Comparison of ENCODE assay signal across 26 cellular contexts in the genomic region with DNA sequence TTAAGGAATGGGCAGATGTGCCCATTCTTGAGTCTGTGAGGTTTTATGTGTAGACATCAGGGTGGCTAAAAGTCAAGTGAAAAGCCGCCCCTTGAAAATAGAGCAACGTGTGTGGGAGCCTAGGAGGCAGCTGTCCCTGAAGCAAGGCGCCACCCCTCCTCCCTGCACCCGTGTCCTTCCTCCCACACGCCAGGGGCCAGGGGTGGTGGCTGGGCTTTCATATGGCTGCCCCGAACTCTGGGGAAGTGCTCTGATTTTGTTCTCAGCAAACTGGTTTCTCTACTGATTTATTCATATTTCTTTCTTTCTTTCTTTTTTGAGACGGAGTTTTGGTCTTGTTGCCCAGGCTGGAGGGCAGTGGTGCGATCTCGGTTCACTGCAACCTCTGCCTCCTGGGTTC. TPM values are rescaled to one million over a fixed set of nuclear protein-coding genes. Genes with fewer than 3 reads are reported as not detected.
DNase-seq lines count a peak whose midpoint lies in the region; ATAC-seq, FAIRE-seq and TF ChIP-seq lines count a peak whose summit lies in the region.
"Had no signal": no experiment of that assay in that cellular context is flagged by ENCODE, and none has a peak within 500 bp of the region (broad histone marks: within the 10 kb centered on the region; RNA-seq: fewer than 3 reads in every experiment).

No MANE protein-coding gene starts in this region.

- H3K4me1 ChIP-seq in RWPE2 (ENCODE audit: insufficient read depth, poor library complexity, severe bottlenecking) (peaks cover 44% of the 10 kb centered on the region), keratinocyte (ENCODE audit: control insufficient read depth, extremely low read depth, insufficient read depth, low read length) (peaks cover 19% of the 10 kb centered on the region), smooth muscle cell (ENCODE audit: low read depth) (peaks cover 22% of the 10 kb centered on the region)

- ATAC-seq in RWPE2 (ENCODE audit: low read depth) (no peak), GM21423 (IDR thresholded peaks at IDR 0.05; ENCODE audit: unreplicated experiment) (no peak)
- ATAC-seq: activated T-cell treated with anti-CD3 and anti-CD28 coated beads, Interleukin-2, amount 50 U/mL, for 72 hours had no signal

- H3K4me3 ChIP-seq in RWPE2 (ENCODE audit: severe bottlenecking), result no peak overlapping the region
- no peak overlapping the region for H3K4me3 ChIP-seq in keratinocyte (ENCODE audit: control insufficient read depth in 2 of 3, extremely low read depth in 1 of 3, insufficient read depth in 2 of 3, low read depth in 1 of 3, low read length in 3 of 3)
- no peak overlapping the region for H3K4me3 ChIP-seq in smooth muscle cell

- peaks cover 11% of the 10 kb centered on the region for H3F3A ChIP-seq in smooth muscle cell (ENCODE audit: low read depth)

- H3K36me3 ChIP-seq in RWPE2 (ENCODE audit: low read depth) (peaks cover 16% of the 10 kb centered on the region), keratinocyte (ENCODE audit: control insufficient read depth in 2 of 2, extremely low read depth in 1 of 2, insufficient read depth in 2 of 2, low read length in 2 of 2) (peaks cover 8 to 15% of the 10 kb centered on the region in 2 experiments), smooth muscle cell (ENCODE audit: low read depth) (no peaks in the 10 kb centered on the region)

- dilution Hi-C loops in keratinocyte (cut with MboI; ENCODE audit: extremely low pct_ligation_motif_present, low sequenced_read_pairs), result no loop called here

- H4K20me1 ChIP-seq in keratinocyte (ENCODE audit: control insufficient read depth, extremely low read depth, insufficient read depth, low read length) (no peaks in the 10 kb centered on the region), smooth muscle cell (ENCODE audit: low read depth) (no peaks in the 10 kb centered on the region)

- no peak for TF ChIP-seq CTCF in RWPE2 (IDR thresholded peaks at IDR 0.05; ENCODE audit: poor library complexity, severe bottlenecking)
- no peak for TF ChIP-seq CTCF in keratinocyte (optimal IDR thresholded peaks at IDR 0.05 in 1 of 3, IDR thresholded peaks at IDR 0.05 in 1 of 3, conservative IDR thresholded peaks at IDR 0.05 in 1 of 3; ENCODE audit: extremely low read depth in 1 of 3, insufficient read depth in 2 of 3, low read length in 3 of 3)
- no peak for TF ChIP-seq CTCF in smooth muscle cell (IDR thresholded peaks at IDR 0.05; ENCODE audit: borderline replicate concordance, insufficient read depth, poor library complexity, severe bottlenecking)

- H3K4me2 ChIP-seq in keratinocyte (ENCODE audit: control insufficient read depth, extremely low read depth, insufficient read depth, low read depth, low read length) (no peak overlapping the region), smooth muscle cell (peak overlapping the region; percentile 35)

- H2AFZ ChIP-seq in keratinocyte (ENCODE audit: control insufficient read depth, low read length) (no peak overlapping the region), smooth muscle cell (ENCODE audit: low read depth) (no peak overlapping the region)

- DNase-seq in KBM-7, result peak; percentile 59
- peak; percentile 28 for DNase-seq in RWPE2 (ENCODE audit: low spot score)
- no peak for DNase-seq in keratinocyte (ENCODE audit: low read depth, low spot score)
- no peak for DNase-seq in smooth muscle cell (lab: John Stamatoyannopoulos, UW; ENCODE audit: unreplicated experiment)
- no peak for DNase-seq in stimulated activated CD8-positive, alpha-beta memory T cell treated with anti-CD3 and anti-CD28 coated beads, Interleukin-4, amount 100 ng/mL, for 48 hours
- no peak for DNase-seq in NCI-H1105 (lab: John Stamatoyannopoulos, UW)
- DNase-seq: activated CD4-positive, alpha-beta T cell treated with anti-CD3 and anti-CD28 coated beads for 48 hours; activated naive CD4-positive, alpha-beta T cell treated with anti-CD3 and anti-CD28 coated beads, Interleukin-2, amount 10 ng/mL, durations not matched to agents 7 days and 5 days; activated T-cell treated with anti-CD3 and anti-CD28 coated beads, Interleukin-2, amount 50 U/mL, for 72 hours; amygdala; CD4-positive, alpha-beta T cell; dermis blood vessel endothelial cell; DMS 273 treated with DMSO at 0.1 percent for 48 hours; foreskin fibroblast; H9; hypothalamus; NCI-H187 treated with DMSO at 0.1 percent for 48 hours; NCI-H446; OCI-M1; SHP77; stimulated activated CD4-positive, alpha-beta T cell treated with anti-CD3 and anti-CD28 coated beads, Interleukin-15, amount 100 ng/mL, for 24 hours had no signal

- no peaks in the 10 kb centered on the region for H3K9me3 ChIP-seq in RWPE2 (ENCODE audit: severe bottlenecking)
- H3K9me3 ChIP-seq in keratinocyte (ENCODE audit: control insufficient read depth, low read depth, low read length), result no peaks in the 10 kb centered on the region
- no peaks in the 10 kb centered on the region for H3K9me3 ChIP-seq in smooth muscle cell (replicated peaks; ENCODE audit: low read depth)

- H3K27ac ChIP-seq in RWPE2 (ENCODE audit: poor library complexity, severe bottlenecking) (peak overlapping the region; percentile 75), keratinocyte (ENCODE audit: control insufficient read depth, insufficient read depth, low read length) (peak overlapping the region; percentile 100), smooth muscle cell (ENCODE audit: low read depth) (peak overlapping the region; percentile 71)

- H3K27me3 ChIP-seq in RWPE2 (ENCODE audit: insufficient read depth, poor library complexity, severe bottlenecking) (no peaks in the 10 kb centered on the region), keratinocyte (ENCODE audit: control insufficient read depth, extremely low read depth, insufficient read depth, low read length) (no peaks in the 10 kb centered on the region), smooth muscle cell (ENCODE audit: low read depth) (no peaks in the 10 kb centered on the region)

- H3K9me1 ChIP-seq in keratinocyte (ENCODE audit: control insufficient read depth, extremely low read depth, insufficient read depth, low read length), result no peaks in the 10 kb centered on the region

- peaks cover 6% of the 10 kb centered on the region for H3K79me2 ChIP-seq in keratinocyte (ENCODE audit: control insufficient read depth, insufficient read depth, low read length)
- no peaks in the 10 kb centered on the region for H3K79me2 ChIP-seq in smooth muscle cell (ENCODE audit: low read depth)

- peak overlapping the region; percentile 92 for H3K9ac ChIP-seq in keratinocyte (ENCODE audit: control insufficient read depth, extremely low read depth, insufficient read depth, low read length)
- H3K9ac ChIP-seq in smooth muscle cell (ENCODE audit: low read depth), result no peak overlapping the region

- in situ Hi-C loops in KBM-7 (cut with MboI; ENCODE audit: low pct_unique_long_range_greater_than_20kb, low sequenced_read_pairs), result no loop called here

- WGBS in smooth muscle cell (ENCODE audit: low lambda C conversion rate), result 69% methylated on average over 9 of the region's 9 CpGs

- no peak for FAIRE-seq in keratinocyte (lab: Jason Lieb, UNC)
- FAIRE-seq: endothelial cell of umbilical vein, islet of Langerhans had no signal

RNA-seq across cellular contexts. Expression of a gene that starts 4.7 kb away (rescaled TPM):
- polyA plus RNA-seq in keratinocyte (1.8 to 9.6 TPM (median 5.5 TPM) in 3 replicates), smooth muscle cell (0.93 and 3.2 TPM in 2 replicates)
- polyA plus RNA-seq in keratinocyte (2011; ENCODE audit: low read depth), result 23.7 TPM
- polyA plus RNA-seq in keratinocyte (2011; cell fraction: cytosol; rRNA removed), result 4.5 and 4.8 TPM in 2 replicates
- polyA plus RNA-seq in keratinocyte (2011; cell fraction: nucleus; rRNA removed), result 11.0 and 12.9 TPM in 2 replicates
- 2.3 and 43.8 TPM in 2 replicates for polyA plus RNA-seq in keratinocyte (2012; ENCODE audit: low replicate concordance)
- 2.2 to 8.9 TPM (median 6.0 TPM) in 3 replicates for polyA minus RNA-seq in keratinocyte
- polyA minus RNA-seq in keratinocyte (2011; cell fraction: cytosol; rRNA and poly(A)+ RNA removed), result 3.3 TPM
- polyA minus RNA-seq in keratinocyte (2011; cell fraction: nucleus; rRNA and poly(A)+ RNA removed), result 8.4 and 9.1 TPM in 2 replicates
- 4.5 and 7.1 TPM in 2 replicates for total RNA-seq in smooth muscle cell
- total RNA-seq: activated T-cell treated with anti-CD3 and anti-CD28 coated beads, Interleukin-2, amount 50 U/mL, for 72 hours; CD4-positive, alpha-beta T cell; dermis blood vessel endothelial cell; H9; osteoblast; T-helper 1 cell treated with Interleukin-12 subunit alpha and Interleukin-12 subunit beta and Interleukin-4 antibody, amounts not matched to agents 30 ng/mL and 1 ng/mL, for 36 hours had no signal

Comparison
In these comparisons a context has a peak if more than half of its experiments do, and no peak if none do; other contexts are left out.
1. DNase-seq: peak in KBM-7 (single experiment) and RWPE2 (single experiment); none in keratinocyte (single experiment), smooth muscle cell (single experiment), stimulated activated CD8-positive, alpha-beta memory T cell treated with anti-CD3 and anti-CD28 coated beads, Interleukin-4, amount 100 ng/mL, for 48 hours (single experiment) and NCI-H1105 (single experiment).
2. Peak in every context shown above with its lines, with median percentiles within 50 percentile points of each other: H3K27ac ChIP-seq.